In the genomic region with DNA sequence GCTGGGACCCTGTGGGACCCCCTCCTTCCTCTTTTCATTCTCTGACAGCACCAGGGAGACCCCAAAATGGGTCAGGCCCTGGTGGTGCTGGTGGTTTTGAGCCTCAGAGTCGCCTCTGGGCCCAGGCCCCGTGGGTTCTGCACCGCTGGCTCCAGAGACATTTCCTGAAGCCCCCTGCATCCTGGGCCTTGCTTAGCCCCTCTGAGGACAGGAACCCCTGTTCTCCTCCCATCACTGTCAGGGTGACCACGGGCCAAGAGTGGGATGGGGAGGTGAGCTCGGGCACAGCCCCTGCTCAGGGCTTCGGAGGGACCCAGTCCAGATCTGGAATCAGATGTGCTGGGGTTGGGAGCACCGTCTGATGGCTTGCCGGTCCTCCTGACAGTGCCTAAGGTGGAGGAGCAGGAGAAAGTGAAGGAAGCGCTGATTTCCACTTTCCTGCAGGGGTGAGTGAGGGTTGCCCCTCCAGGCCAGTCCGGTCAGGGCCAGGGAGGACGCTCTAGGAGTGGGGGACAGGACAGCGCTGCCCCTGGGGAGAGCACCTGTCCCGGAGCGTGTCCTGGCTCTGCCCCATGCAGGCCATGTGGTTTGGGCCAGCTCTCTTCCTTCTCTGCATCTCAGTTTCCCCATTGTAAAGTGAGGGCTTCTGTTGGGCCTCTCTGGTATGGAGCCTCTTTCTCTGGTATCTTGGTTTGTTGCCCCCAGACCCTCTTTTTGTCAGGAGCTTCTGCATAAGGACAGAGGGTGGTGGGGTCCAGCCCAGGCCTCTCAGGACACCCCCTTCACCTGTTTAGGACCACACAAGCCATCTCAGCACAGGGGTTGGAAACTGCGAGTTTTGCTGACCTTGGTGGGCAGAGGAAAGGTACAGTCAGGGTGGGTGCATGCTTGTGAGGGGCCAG, we compare ENCODE assay signal across 1 cellular context.
TF ChIP-seq lines count a peak whose summit lies in the region.

No MANE protein-coding gene starts in this region.

TF ChIP-seq in HEK293, 187 proteins besides CTCF, POLR2A, EP300 and RAD21 (continued from another document):
- TF ChIP-seq, protein P1, sequence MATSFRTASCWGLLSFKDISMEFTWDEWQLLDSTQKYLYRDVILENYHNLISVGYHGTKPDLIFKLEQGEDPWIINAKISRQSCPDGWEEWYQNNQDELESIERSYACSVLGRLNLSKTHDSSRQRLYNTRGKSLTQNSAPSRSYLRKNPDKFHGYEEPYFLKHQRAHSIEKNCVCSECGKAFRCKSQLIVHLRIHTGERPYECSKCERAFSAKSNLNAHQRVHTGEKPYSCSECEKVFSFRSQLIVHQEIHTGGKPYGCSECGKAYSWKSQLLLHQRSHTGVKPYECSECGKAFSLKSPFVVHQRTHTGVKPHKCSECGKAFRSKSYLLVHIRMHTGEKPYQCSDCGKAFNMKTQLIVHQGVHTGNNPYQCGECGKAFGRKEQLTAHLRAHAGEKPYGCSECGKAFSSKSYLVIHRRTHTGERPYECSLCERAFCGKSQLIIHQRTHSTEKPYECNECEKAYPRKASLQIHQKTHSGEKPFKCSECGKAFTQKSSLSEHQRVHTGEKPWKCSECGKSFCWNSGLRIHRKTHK (tag by site-specific recombination; IDR thresholded peaks at IDR 0.05) = no peak
